In the genomic region with DNA sequence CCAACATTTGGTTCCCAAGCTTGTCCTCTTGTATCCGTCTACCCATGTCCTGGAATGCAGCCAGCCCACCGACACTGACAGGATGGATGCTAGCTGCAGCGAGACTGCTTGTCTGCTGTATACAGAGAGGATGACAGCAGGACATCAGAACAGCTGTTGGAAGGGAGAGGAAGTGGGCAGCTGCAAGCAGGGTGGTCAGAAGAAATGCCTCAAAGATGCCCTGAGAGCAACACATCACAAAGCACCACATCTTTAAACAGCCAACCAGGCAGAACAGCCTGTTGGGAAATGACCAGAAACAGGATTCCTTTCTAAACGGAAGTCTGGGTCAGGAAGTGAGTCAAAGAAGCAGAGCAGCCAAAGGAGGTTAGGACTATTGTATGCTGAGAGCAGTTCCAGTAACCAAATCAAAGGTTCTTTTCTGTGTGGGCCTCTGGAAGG, we compare ENCODE assay signal across 10 cellular contexts.
DNase-seq lines count a peak whose midpoint lies in the region; ATAC-seq, FAIRE-seq and TF ChIP-seq lines count a peak whose summit lies in the region.
"Had no signal": no experiment of that assay in that cellular context is flagged by ENCODE, and none has a peak within 500 bp of the region (broad histone marks: within the 10 kb centered on the region; RNA-seq: fewer than 3 reads in every experiment).

No MANE protein-coding gene starts in this region.

- no peak for FAIRE-seq in RCC 7860 (lab: Jason Lieb, UNC)

- intact Hi-C loops in activated CD4-positive, alpha-beta T cell treated with anti-CD3 and anti-CD28 coated beads for 36 hours (cut with DNase I, micrococcal nuclease), result no loop called here
- intact Hi-C loops in vagina (cut with DNase I), result no loop called here

- no peaks in the 10 kb centered on the region for H3K36me3 Mint-ChIP-seq in activated CD4-positive, alpha-beta T cell treated with anti-CD3 and anti-CD28 coated beads for 36 hours (ENCODE audit: low read depth)

- peaks cover 15% of the 10 kb centered on the region for H3K4me1 Mint-ChIP-seq in activated CD4-positive, alpha-beta T cell treated with anti-CD3 and anti-CD28 coated beads for 36 hours

- H3K4me3 Mint-ChIP-seq in activated CD4-positive, alpha-beta T cell treated with anti-CD3 and anti-CD28 coated beads for 36 hours, result no peak overlapping the region

- no peak for TF ChIP-seq CTCF in vagina (IDR thresholded peaks at IDR 0.05)

- no peaks in the 10 kb centered on the region for H3K9me3 Mint-ChIP-seq in activated CD4-positive, alpha-beta T cell treated with anti-CD3 and anti-CD28 coated beads for 36 hours (ENCODE audit: low read depth)

- ATAC-seq in activated CD4-positive, alpha-beta T cell treated with anti-CD3 and anti-CD28 coated beads for 36 hours, result peak; percentile 74
- peak; percentile 66 for ATAC-seq in HG03196 (IDR thresholded peaks at IDR 0.05; ENCODE audit: unreplicated experiment)

- DNase-seq in activated CD4-positive, alpha-beta T cell treated with anti-CD3 and anti-CD28 coated beads for 36 hours, result peak; percentile 6
- DNase-seq in activated CD4-positive, alpha-beta T cell treated with anti-CD3 and anti-CD28 coated beads, Interleukin-2, amount 50 U/mL, for 48 hours, result no peak
- DNase-seq in astrocyte of the hippocampus (ENCODE audit: low read depth, low spot score) (peak; percentile 69), renal cortical epithelial cell (ENCODE audit: low read depth) (peak; percentile 89), RCC 7860 (ENCODE audit: low spot score) (no peak), vagina (ENCODE audit: extremely low spot score in 2 of 2) (no peak), SKM-1 (lab: John Stamatoyannopoulos, UW; ENCODE audit: unreplicated experiment) (no peak)

- H3K27me3 ChIP-seq in vagina, result no peaks in the 10 kb centered on the region
- H3K27me3 ChIP-seq: tibial nerve had no signal

- POLR2A ChIA-PET in activated CD4-positive, alpha-beta T cell treated with anti-CD3 and anti-CD28 coated beads for 36 hours (lab: Charles Lee), result no interaction called here

- H3K4me1 ChIP-seq in vagina, result peaks cover 5% of the 10 kb centered on the region
- H3K4me1 ChIP-seq: tibial nerve had no signal

- peak overlapping the region; percentile 28 for H3K27ac Mint-ChIP-seq in activated CD4-positive, alpha-beta T cell treated with anti-CD3 and anti-CD28 coated beads for 36 hours

- CTCF ChIA-PET in activated CD4-positive, alpha-beta T cell treated with anti-CD3 and anti-CD28 coated beads for 36 hours (lab: Charles Lee), result no interaction called here

- H3K27ac ChIP-seq in vagina, result no peak overlapping the region
- H3K27ac ChIP-seq: SK-N-MC, tibial nerve had no signal

- H3K4me3 ChIP-seq in vagina, result no peak overlapping the region
- H3K4me3 ChIP-seq: SK-N-MC, tibial nerve had no signal

- no peaks in the 10 kb centered on the region for H3K9me3 ChIP-seq in vagina
- H3K9me3 ChIP-seq: tibial nerve had no signal

- no peaks in the 10 kb centered on the region for H3K36me3 ChIP-seq in vagina
- H3K36me3 ChIP-seq: tibial nerve had no signal

- H3K27me3 Mint-ChIP-seq in activated CD4-positive, alpha-beta T cell treated with anti-CD3 and anti-CD28 coated beads for 36 hours, result peaks cover 2% of the 10 kb centered on the region

- no peak for TF ChIP-seq POLR2A in vagina (IDR thresholded peaks at IDR 0.05)

Comparison
In these comparisons a context has a peak if more than half of its experiments do, and no peak if none do; other contexts are left out.
1. DNase-seq: peak in activated CD4-positive, alpha-beta T cell treated with anti-CD3 and anti-CD28 coated beads for 36 hours (single experiment), astrocyte of the hippocampus (single experiment) and renal cortical epithelial cell (single experiment); none in activated CD4-positive, alpha-beta T cell treated with anti-CD3 and anti-CD28 coated beads, Interleukin-2, amount 50 U/mL, for 48 hours (0 of 2), RCC 7860 (single experiment), vagina (0 of 2) and SKM-1 (single experiment).